In the genomic region with DNA sequence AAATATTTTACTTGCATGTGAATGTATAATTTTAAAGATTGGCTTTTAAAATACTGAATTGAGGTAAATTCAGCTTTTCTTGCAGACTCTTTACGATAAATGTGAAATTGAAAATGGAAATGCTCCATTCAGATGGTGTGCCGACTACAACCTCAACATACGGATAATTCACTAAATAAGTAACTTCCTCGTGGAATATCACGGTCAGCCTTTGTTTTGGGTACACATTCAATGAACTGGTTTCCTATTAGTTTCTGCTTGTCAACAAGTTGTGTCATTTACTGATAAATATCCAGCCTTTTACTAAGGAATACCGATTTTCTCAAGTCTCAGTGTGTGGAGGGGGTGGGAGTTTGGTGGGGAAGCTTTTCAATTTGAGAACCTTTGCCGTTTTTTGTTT, we compare ENCODE assay signal across 22 cellular contexts. TPM values are rescaled to one million over a fixed set of nuclear protein-coding genes. Genes with fewer than 3 reads are reported as not detected.
A peak's percentile ranks its signal among the peaks of the same experiment; 100 is the strongest.
DNase-seq lines count a peak whose midpoint lies in the region; ATAC-seq, FAIRE-seq and TF ChIP-seq lines count a peak whose summit lies in the region.
"Had no signal": no experiment of that assay in that cellular context is flagged by ENCODE, and none has a peak within 500 bp of the region (broad histone marks: within the 10 kb centered on the region; RNA-seq: fewer than 3 reads in every experiment).

No MANE protein-coding gene starts in this region.

- H3K4me3 ChIP-seq in GM06990 (replicated peaks; ENCODE audit: low read depth, low read length), result peak overlapping the region; percentile 31
- no peak overlapping the region for H3K4me3 ChIP-seq in lower leg skin (ENCODE audit: low read depth, poor library complexity, severe bottlenecking)
- H3K4me3 ChIP-seq: BLaER1, left lung, SK-N-MC had no signal

- 85 to 88% methylated on average over 7 of the region's 7 CpGs for WGBS in lower leg skin, 2 donors

- DNase-seq in activated T-cell treated with anti-CD3 and anti-CD28 coated beads, Interleukin-2, amount 50 U/mL, for 24 hours, result no peak
- DNase-seq in activated T-cell treated with anti-CD3 and anti-CD28 coated beads, Interleukin-2, amount 50 U/mL, for 48 hours, result no peak
- DNase-seq in GM06990 (ENCODE audit: extremely low read depth, insufficient read length) (no peak), activated B cell treated with CpG ODN at 0.5 μM for 24 hours (no peak), frontal cortex (ENCODE audit: low spot score in 2 of 2) (no peak), RWPE1 (ENCODE audit: low spot score) (no peak), lower leg skin (ENCODE audit: low spot score in 2 of 2) (no peak)
- DNase-seq in central memory CD8-positive, alpha-beta T cell (ENCODE audit: low spot score in 2 of 2), result no peak
- DNase-seq: activated CD4-positive, CD25-positive, alpha-beta regulatory T cell; effector memory CD4-positive, alpha-beta T cell; foreskin melanocyte; GOT3; hippocampal formation; left lung; midbrain; NCI-H1105; NCI-H2029; NCI-H226 had no signal

- H3K27me3 Mint-ChIP-seq in activated T-cell treated with anti-CD3 and anti-CD28 coated beads, Interleukin-2, amount 50 U/mL, for 24 hours, result peaks cover 2% of the 10 kb centered on the region
- H3K27me3 Mint-ChIP-seq in activated B cell treated with CpG ODN at 0.5 μM for 24 hours, result no peaks in the 10 kb centered on the region
- peaks cover 35% of the 10 kb centered on the region for H3K27me3 Mint-ChIP-seq in central memory CD8-positive, alpha-beta T cell

- POLR2A ChIA-PET in activated B cell treated with CpG ODN at 0.5 μM for 24 hours (lab: Charles Lee), result interaction anchor here (1.0 to 9.3 kb wide), 6 partner anchors 10 to 171 kb away, joined by 3 to 255 read pairs (median 110); a partner anchor contains a TSS
- POLR2A ChIA-PET in RWPE1 (lab: Yijun Ruan, JAX; ENCODE audit: low non-redundant PET), result interaction anchor here (0.7 kb wide), 1 partner anchor 17 kb away, joined by 3 read pairs; no protein-coding TSS in a partner anchor

- no peak for ATAC-seq in activated B cell treated with CpG ODN at 0.5 μM for 24 hours (ENCODE audit: low read depth)
- no peak for ATAC-seq in central memory CD8-positive, alpha-beta T cell (replicated peaks; ENCODE audit: extremely low read depth, poor library complexity, severe bottlenecking)
- ATAC-seq: esophagus mucosa, left lung had no signal

- no peak for TF ChIP-seq POLR2A in lower leg skin (IDR thresholded peaks at IDR 0.05)

- no peak overlapping the region for H3K27ac ChIP-seq in RWPE1
- H3K27ac ChIP-seq: BLaER1, left lung, SK-N-MC had no signal

- H3K36me3 ChIP-seq in GM06990 (ENCODE audit: control insufficient read depth, insufficient read depth, low read length), result peaks cover 20% of the 10 kb centered on the region
- H3K36me3 ChIP-seq: left lung had no signal

- peaks cover 30% of the 10 kb centered on the region for H3K4me1 Mint-ChIP-seq in activated T-cell treated with anti-CD3 and anti-CD28 coated beads, Interleukin-2, amount 50 U/mL, for 24 hours (ENCODE audit: low read depth)
- peaks cover 34% of the 10 kb centered on the region for H3K4me1 Mint-ChIP-seq in activated B cell treated with CpG ODN at 0.5 μM for 24 hours
- H3K4me1 Mint-ChIP-seq in central memory CD8-positive, alpha-beta T cell, result peaks cover 28% of the 10 kb centered on the region

- TF ChIP-seq CTCF in GM06990 (IDR thresholded peaks at IDR 0.05; ENCODE audit: insufficient read depth, low read length, poor library complexity, severe bottlenecking), result no peak
- TF ChIP-seq CTCF in activated B cell treated with CpG ODN at 0.5 μM for 24 hours (IDR thresholded peaks at IDR 0.05), result no peak
- TF ChIP-seq CTCF in RWPE1 (conservative IDR thresholded peaks at IDR 0.05; ENCODE audit: low read depth), result no peak
- TF ChIP-seq CTCF in lower leg skin (IDR thresholded peaks at IDR 0.05), result no peak

- H3K9me3 Mint-ChIP-seq in activated T-cell treated with anti-CD3 and anti-CD28 coated beads, Interleukin-2, amount 50 U/mL, for 24 hours, result no peaks in the 10 kb centered on the region
- H3K9me3 Mint-ChIP-seq in activated B cell treated with CpG ODN at 0.5 μM for 24 hours, result no peaks in the 10 kb centered on the region
- H3K9me3 Mint-ChIP-seq in central memory CD8-positive, alpha-beta T cell, result no peaks in the 10 kb centered on the region

- peak overlapping the region; percentile 94 for H3K27ac Mint-ChIP-seq in activated T-cell treated with anti-CD3 and anti-CD28 coated beads, Interleukin-2, amount 50 U/mL, for 24 hours
- peak overlapping the region; percentile 93 for H3K27ac Mint-ChIP-seq in activated B cell treated with CpG ODN at 0.5 μM for 24 hours
- H3K27ac Mint-ChIP-seq in central memory CD8-positive, alpha-beta T cell (ENCODE audit: low read depth), result no peak overlapping the region

- CTCF ChIA-PET in activated B cell treated with CpG ODN at 0.5 μM for 24 hours (lab: Charles Lee), result interaction anchor here (0.9 to 6.5 kb wide), 6 partner anchors 9 to 200 kb away, joined by 3 to 37 read pairs (median 4); no protein-coding TSS in a partner anchor
- CTCF ChIA-PET in RWPE1 (lab: Yijun Ruan, JAX), result interaction anchor here (0.7 to 0.8 kb wide), 3 partner anchors 10 to 173 kb away, joined by 4 to 5 read pairs (median 4); no protein-coding TSS in a partner anchor

- H3K36me3 Mint-ChIP-seq in activated T-cell treated with anti-CD3 and anti-CD28 coated beads, Interleukin-2, amount 50 U/mL, for 24 hours (ENCODE audit: low read depth), result peaks cover 27% of the 10 kb centered on the region
- H3K36me3 Mint-ChIP-seq in activated B cell treated with CpG ODN at 0.5 μM for 24 hours (ENCODE audit: low read depth), result peaks cover 20% of the 10 kb centered on the region
- H3K36me3 Mint-ChIP-seq in central memory CD8-positive, alpha-beta T cell (ENCODE audit: insufficient read depth), result peaks cover 11% of the 10 kb centered on the region

- H3K27me3 ChIP-seq in GM06990 (replicated peaks; ENCODE audit: control insufficient read depth, insufficient read depth, low read length), result no peaks in the 10 kb centered on the region
- H3K27me3 ChIP-seq: BLaER1 had no signal

- FAIRE-seq in frontal cortex (lab: Jason Lieb, UNC), result no peak
- FAIRE-seq: urothelium cell line had no signal

- peak overlapping the region; percentile 91 for H3K4me3 Mint-ChIP-seq in activated T-cell treated with anti-CD3 and anti-CD28 coated beads, Interleukin-2, amount 50 U/mL, for 24 hours
- H3K4me3 Mint-ChIP-seq in activated B cell treated with CpG ODN at 0.5 μM for 24 hours, result no peak overlapping the region
- H3K4me3 Mint-ChIP-seq in central memory CD8-positive, alpha-beta T cell, result peak overlapping the region; percentile 87

- intact Hi-C loops in activated B cell treated with CpG ODN at 0.5 μM for 24 hours (cut with micrococcal nuclease) (no loop called here), lower leg skin (cut with DNase I; ENCODE audit: low total_unique reads) (no loop called here)

RNA-seq across cellular contexts. Expression of a gene that starts 2.4 kb away (rescaled TPM):
- 417 and 426 TPM in 2 replicates for total RNA-seq in activated B cell treated with CpG ODN at 0.5 μM for 24 hours
- total RNA-seq in frontal cortex, result not detected
- total RNA-seq in lower leg skin, result 10 to 100 TPM in 1 of 4 donors, 1 to 10 TPM in 3; 6.6 to 21.2 (median 8.8) TPM

Comparison
In these comparisons a context has a peak if more than half of its experiments do, and no peak if none do; other contexts are left out.
1. RNA of a gene that starts 2.4 kb away (total RNA-seq): 417 to 426 TPM in activated B cell treated with CpG ODN at 0.5 μM for 24 hours; 6.6 to 21.2 TPM in lower leg skin and not detected in frontal cortex (single experiment); every median in the first group is over 10 times any median in the second.